Comparison of ENCODE assay signal across 1 cellular context in genomic region chr13:24948977-24949376, GRCh38.
A peak's percentile ranks its signal among the peaks of the same experiment; 100 is the strongest.
TF ChIP-seq lines count a peak whose summit lies in the region.

No MANE protein-coding gene starts in this region.

TF ChIP-seq in GM12878, 131 proteins besides CTCF, POLR2A, EP300 and RAD21:
- TF ChIP-seq FOXM1 (IDR thresholded peaks at IDR 0.05; ENCODE audit: low read depth, low read length): peak; percentile 32; the same call in 1 of the 2 replicates
- TF ChIP-seq MEF2A (IDR thresholded peaks at IDR 0.05; ENCODE audit: insufficient read depth, low read depth, low read length): 0 out of 2 replicates have a peak, but pooled peaks have one; percentile 55
- TF ChIP-seq EED (IDR thresholded peaks at IDR 0.05; ENCODE audit: low read depth): 0 out of 2 replicates have a peak, but pooled peaks have one; percentile 28
- TF ChIP-seq NFIC (IDR thresholded peaks at IDR 0.05; ENCODE audit: low read depth, low read length): 0 out of 2 replicates have a peak, but pooled peaks have one; percentile 37
